In the genomic region with DNA sequence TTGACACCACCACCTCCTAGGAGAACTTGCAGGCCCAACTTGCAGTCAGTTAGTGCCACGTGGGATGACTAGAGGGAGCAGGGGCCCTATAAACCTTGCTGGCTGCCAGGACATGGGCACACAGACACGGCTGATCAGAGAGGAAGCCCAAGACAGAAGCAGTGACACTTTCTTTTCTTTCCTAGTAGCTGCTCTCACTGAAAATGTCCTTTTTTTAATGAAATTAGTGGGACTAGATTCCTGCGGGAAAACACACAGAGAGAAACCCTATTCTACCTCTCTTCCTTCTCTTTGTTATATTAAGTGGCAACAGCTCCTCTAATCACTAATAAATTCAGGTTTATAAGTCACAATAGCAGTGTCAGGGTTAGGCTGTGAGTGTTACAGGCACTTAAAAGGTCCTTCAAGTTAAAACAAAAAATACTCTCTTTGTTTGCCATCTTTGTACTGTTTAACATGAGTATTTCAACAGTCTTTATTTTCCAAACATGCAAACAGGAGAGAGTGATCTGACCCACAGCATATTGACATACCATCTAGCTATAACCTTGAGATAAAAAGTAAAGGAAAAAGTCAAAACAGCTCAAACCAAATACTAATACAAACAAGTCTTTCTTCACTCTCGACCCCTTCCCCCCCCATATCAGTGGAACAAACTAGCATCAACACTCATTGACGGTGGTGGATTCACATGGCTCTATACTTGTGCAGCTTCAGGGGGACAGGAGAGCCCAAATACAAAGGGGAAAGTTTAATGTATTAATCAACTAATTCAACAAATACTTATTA, we compare ENCODE assay signal across 25 cellular contexts. TPM values are rescaled to one million over a fixed set of nuclear protein-coding genes. Genes with fewer than 3 reads are reported as not detected.
A peak's percentile ranks its signal among the peaks of the same experiment; 100 is the strongest.
DNase-seq lines count a peak whose midpoint lies in the region; ATAC-seq, FAIRE-seq and TF ChIP-seq lines count a peak whose summit lies in the region.
"Had no signal": no experiment of that assay in that cellular context is flagged by ENCODE, and none has a peak within 500 bp of the region (broad histone marks: within the 10 kb centered on the region; RNA-seq: fewer than 3 reads in every experiment).

No MANE protein-coding gene starts in this region.

- POLR2A ChIA-PET in A549 (lab: Yijun Ruan, JAX), result no interaction called here

- H3K4me3 ChIP-seq in A549 (no peak overlapping the region), NB4 (ENCODE audit: low read depth, low read length) (no peak overlapping the region)
- H3K4me3 ChIP-seq: esophagus squamous epithelium had no signal

- H3K4me3 Mint-ChIP-seq in endothelial cell (ENCODE audit: unreplicated experiment) (no peak overlapping the region), neural crest cell (no peak overlapping the region)
- H3K4me3 Mint-ChIP-seq: activated B cell treated with CpG ODN at 0.5 μM for 24 hours; activated CD4-positive, alpha-beta memory T cell treated with anti-CD3 and anti-CD28 coated beads for 36 hours; activated naive CD4-positive, alpha-beta T cell treated with anti-CD3 and anti-CD28 coated beads, Interleukin-2, amount 10 ng/mL, durations not matched to agents 7 days and 5 days; central memory CD8-positive, alpha-beta T cell had no signal

- peaks cover 48% of the 10 kb centered on the region for H3K4me1 ChIP-seq in A549

- FAIRE-seq in A549 (lab: Jason Lieb, UNC), result no peak
- FAIRE-seq: G401.6 had no signal

- H3K4me2 ChIP-seq in A549, result peak overlapping the region; percentile 16; the same call in 2 of the 3 replicates

- TF ChIP-seq POLR2A in A549 (IDR thresholded peaks at IDR 0.05; ENCODE audit: low read length), result no peak
- no peak for TF ChIP-seq POLR2A in NB4 (IDR thresholded peaks at IDR 0.05; ENCODE audit: extremely low read depth, insufficient read length)

- ATAC-seq in A549, result no peak
- no peak for ATAC-seq in HG03135 (IDR thresholded peaks at IDR 0.05; ENCODE audit: unreplicated experiment)
- ATAC-seq: sciatic nerve had no signal

- H3K4me1 Mint-ChIP-seq in endothelial cell (ENCODE audit: unreplicated experiment) (peaks cover 40% of the 10 kb centered on the region), neural crest cell (peaks cover 33% of the 10 kb centered on the region)
- H3K4me1 Mint-ChIP-seq: activated B cell treated with CpG ODN at 0.5 μM for 24 hours; central memory CD8-positive, alpha-beta T cell had no signal

- CTCF ChIA-PET in A549 (lab: Yijun Ruan, JAX), result interaction anchor here (0.6 to 1.5 kb wide), 5 partner anchors 11 to 810 kb away, joined by 3 to 7 read pairs (median 3); no protein-coding TSS in a partner anchor

- H3K27ac ChIP-seq in A549, result peak overlapping the region; percentile 42 to 77; a peak in 5 of 6 replicates
- H3K27ac ChIP-seq: C4-2B, esophagus squamous epithelium, RWPE1 had no signal

- H3K27ac Mint-ChIP-seq in endothelial cell (ENCODE audit: unreplicated experiment) (peak overlapping the region; percentile 79), neural crest cell (ENCODE audit: unreplicated experiment) (peak overlapping the region; percentile 85)
- H3K27ac Mint-ChIP-seq: activated B cell treated with CpG ODN at 0.5 μM for 24 hours; activated CD4-positive, alpha-beta memory T cell treated with anti-CD3 and anti-CD28 coated beads for 36 hours; activated naive CD4-positive, alpha-beta T cell treated with anti-CD3 and anti-CD28 coated beads, Interleukin-2, amount 10 ng/mL, durations not matched to agents 7 days and 5 days had no signal

- no peak for TF ChIP-seq EP300 in A549 (IDR thresholded peaks at IDR 0.05)

- DNase-seq in A549 (ENCODE audit: low read depth in 1 of 2, low spot score in 1 of 2) (no peak), NB4 (ENCODE audit: low read depth) (peak; percentile 47), endothelial cell (ENCODE audit: low spot score) (no peak), neural crest cell (ENCODE audit: low read depth, low spot score) (no peak), midbrain (lab: John Stamatoyannopoulos, UW) (no peak), GM10266 (ENCODE audit: extremely low spot score) (no peak)
- DNase-seq in activated effector memory CD4-positive, alpha-beta T cell treated with anti-CD3 and anti-CD28 coated beads, Interleukin-2, amount 50 U/mL, for 16 hours, result no peak
- DNase-seq: ACHN; activated B cell treated with CpG ODN at 0.5 μM for 24 hours; activated CD4-positive, alpha-beta memory T cell treated with anti-CD3 and anti-CD28 coated beads for 36 hours; activated naive CD4-positive, alpha-beta T cell treated with anti-CD3 and anti-CD28 coated beads, Interleukin-2, amount 10 ng/mL, durations not matched to agents 7 days and 5 days; activated T-cell treated with anti-CD3 and anti-CD28 coated beads for 4 hours; effector CD4-positive, alpha-beta T cell; esophagus squamous epithelium; NCI-H1105 treated with DMSO at 0.1 percent for 48 hours; NCI-H2107; NCI-H524; nucleus accumbens; substantia nigra had no signal

- H3K36me3 Mint-ChIP-seq in endothelial cell (ENCODE audit: low read depth, unreplicated experiment) (no peaks in the 10 kb centered on the region), neural crest cell (ENCODE audit: low read depth) (no peaks in the 10 kb centered on the region)
- H3K36me3 Mint-ChIP-seq: activated CD4-positive, alpha-beta memory T cell treated with anti-CD3 and anti-CD28 coated beads for 36 hours had no signal

- H3K27me3 Mint-ChIP-seq in endothelial cell (ENCODE audit: unreplicated experiment) (no peaks in the 10 kb centered on the region), neural crest cell (ENCODE audit: low read depth) (no peaks in the 10 kb centered on the region)
- H3K27me3 Mint-ChIP-seq: activated CD4-positive, alpha-beta memory T cell treated with anti-CD3 and anti-CD28 coated beads for 36 hours had no signal

- H3K9me3 Mint-ChIP-seq in endothelial cell (ENCODE audit: unreplicated experiment) (no peaks in the 10 kb centered on the region), neural crest cell (peaks cover 3% of the 10 kb centered on the region)
- H3K9me3 Mint-ChIP-seq: activated B cell treated with CpG ODN at 0.5 μM for 24 hours; activated CD4-positive, alpha-beta memory T cell treated with anti-CD3 and anti-CD28 coated beads for 36 hours; central memory CD8-positive, alpha-beta T cell had no signal

- TF ChIP-seq CTCF in A549 (IDR thresholded peaks at IDR 0.05) (no peak), NB4 (IDR thresholded peaks at IDR 0.05; ENCODE audit: low read depth, low read length) (no peak), endothelial cell (IDR thresholded peaks at IDR 0.05; ENCODE audit: unreplicated experiment) (no peak), neural crest cell (conservative IDR thresholded peaks at IDR 0.05) (no peak), GM10266 (IDR thresholded peaks at IDR 0.05; ENCODE audit: control insufficient read depth, insufficient read depth, low read depth, missing control alignments) (no peak)

- no peaks in the 10 kb centered on the region for H3K9me3 ChIP-seq in A549
- H3K9me3 ChIP-seq: esophagus squamous epithelium had no signal

- 58% methylated on average over 5 of the region's 5 CpGs for WGBS in A549 (ENCODE audit: missing lambda C conversion rate)

- no peak for TF ChIP-seq RAD21 in A549 (conservative IDR thresholded peaks at IDR 0.05 in 1 of 2, IDR thresholded peaks at IDR 0.05 in 1 of 2)

TF ChIP-seq in A549, 52 proteins besides CTCF, POLR2A, EP300 and RAD21:
- TF ChIP-seq CHD2 (IDR thresholded peaks at IDR 0.05; ENCODE audit: low read length, partially characterized antibody) (no peak), JUN (IDR thresholded peaks at IDR 0.05) (no peak), NR3C1 (IDR thresholded peaks at IDR 0.05) (no peak), JUNB (IDR thresholded peaks at IDR 0.05) (no peak), PHF8 (IDR thresholded peaks at IDR 0.05; ENCODE audit: borderline replicate concordance, low read depth) (no peak), BCL3 (IDR thresholded peaks at IDR 0.05) (no peak), NPAS2 (CRISPR knock-in tag; IDR thresholded peaks at IDR 0.05; ENCODE audit: borderline replicate concordance) (no peak), ZC3H11A (IDR thresholded peaks at IDR 0.05) (no peak), EHF (CRISPR knock-in tag; IDR thresholded peaks at IDR 0.05) (no peak), HEYL (CRISPR knock-in tag; IDR thresholded peaks at IDR 0.05) (no peak), POLR2AphosphoS2 (conservative IDR thresholded peaks at IDR 0.05; ENCODE audit: low read length) (no peak), BHLHE40 (IDR thresholded peaks at IDR 0.05; ENCODE audit: low read depth, low read length) (no peak), MAFK (IDR thresholded peaks at IDR 0.05; ENCODE audit: partially characterized antibody) (no peak)

RNA-seq across cellular contexts. Expression of gene TMEM212, which starts 2.1 kb away (rescaled TPM):
- polyA plus RNA-seq in A549 (2011; rRNA removed), result not detected in 2 replicates
- not detected in 2 replicates for polyA plus RNA-seq in A549 (2012; cell fraction: cytosol; rRNA removed)
- polyA plus RNA-seq in A549 (2012; cell fraction: nucleus; rRNA removed), result not detected in 2 replicates
- polyA plus RNA-seq in A549 (2017; fragmentation: RNase III; extraction: RNeasy Plus Mini Kit Qiagen cat#74134 plus additional on column Dnase treatment), result not detected in 3 replicates
- polyA minus RNA-seq in A549 (2011; rRNA and poly(A)+ RNA removed), result not detected in 2 replicates
- total RNA-seq in endothelial cell (ENCODE audit: unreplicated experiment), result not detected
- not detected in 2 replicates for total RNA-seq in neural crest cell
- total RNA-seq: activated B cell treated with CpG ODN at 0.5 μM for 24 hours; activated CD4-positive, alpha-beta memory T cell treated with anti-CD3 and anti-CD28 coated beads for 36 hours; esophagus squamous epithelium; sciatic nerve had no signal

RNA-seq across cellular contexts. Expression of gene PLD1, which starts 30.7 kb away (rescaled TPM):
- polyA plus RNA-seq in A549 (2011; rRNA removed) (26.6 and 27.2 TPM in 2 replicates), A549 (2017; fragmentation: RNase III; extraction: RNeasy Plus Mini Kit Qiagen cat#74134 plus additional on column Dnase treatment) (5.2 to 7.3 TPM (median 6.6 TPM) in 3 replicates)
- 4.6 and 6.0 TPM in 2 replicates for polyA plus RNA-seq in A549 (2012; cell fraction: cytosol; rRNA removed)
- 7.7 and 16.9 TPM in 2 replicates for polyA plus RNA-seq in A549 (2012; cell fraction: nucleus; rRNA removed)
- 36.8 and 43.7 TPM in 2 replicates for polyA minus RNA-seq in A549 (2011; rRNA and poly(A)+ RNA removed)
- total RNA-seq in endothelial cell (ENCODE audit: unreplicated experiment) (61.5 TPM), neural crest cell (0.89 and 0.93 TPM in 2 replicates)
- total RNA-seq: activated B cell treated with CpG ODN at 0.5 μM for 24 hours had no signal

Comparison
In these comparisons a context has a peak if more than half of its experiments do, and no peak if none do; other contexts are left out.
1. RNA of gene PLD1, which starts 30.7 kb away (total RNA-seq): 61.5 TPM in endothelial cell (single experiment); 0.89 to 0.93 TPM in neural crest cell; every median in the first group is over 10 times any median in the second.